2 cellular contexts compared by ENCODE assay signal in the genomic region with DNA sequence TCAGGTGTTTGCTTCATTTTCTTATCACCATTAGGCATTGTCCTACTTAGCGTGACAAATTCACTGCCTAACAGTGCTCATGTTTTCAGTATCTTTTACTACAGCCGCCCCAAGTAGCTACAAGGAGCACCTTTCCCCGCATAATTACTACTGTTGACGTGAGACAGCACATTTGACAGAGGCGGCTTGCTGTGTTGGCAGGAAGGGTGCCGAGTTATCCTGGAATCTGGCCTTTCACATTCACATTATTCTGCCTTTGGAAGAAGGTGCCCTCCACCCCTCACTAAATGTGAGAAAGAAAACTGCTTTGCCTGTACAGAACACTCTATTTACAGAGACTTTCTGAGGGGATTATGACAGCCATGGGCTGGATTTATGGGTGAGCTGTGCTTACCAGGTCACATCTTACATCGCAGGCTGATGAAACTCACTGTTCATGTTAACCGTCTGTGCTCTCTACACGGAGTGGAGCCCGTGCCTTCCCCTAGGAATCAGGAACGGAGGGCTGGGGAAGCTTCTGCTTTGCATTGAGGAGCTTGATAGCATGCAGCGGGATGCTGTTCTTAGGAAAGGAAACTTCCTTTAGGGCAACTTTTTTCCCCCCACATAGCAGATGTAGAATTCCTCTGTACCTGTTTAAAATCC.
TF ChIP-seq lines count a peak whose summit lies in the region.

No MANE protein-coding gene starts in this region.

TF ChIP-seq in H1, 55 proteins besides CTCF, POLR2A, EP300 and RAD21:
- 0 out of 2 replicates have a peak, but pooled peaks have one; percentile 18 for TF ChIP-seq MAFK (IDR thresholded peaks at IDR 0.05; ENCODE audit: low read depth, low read length)
- TF ChIP-seq ASH2L (IDR thresholded peaks at IDR 0.05; ENCODE audit: low read length): peak; percentile 61
- TF ChIP-seq SUZ12 (IDR thresholded peaks at IDR 0.05; ENCODE audit: low read length): no peak
TF ChIP-seq in H1: peak in this region for 2.

TF ChIP-seq in neural cell, 6 proteins besides CTCF, POLR2A, EP300 and RAD21:
- peak; percentile 6 for TF ChIP-seq POLR2AphosphoS5 (IDR thresholded peaks at IDR 0.05)
- TF ChIP-seq, protein P1, sequence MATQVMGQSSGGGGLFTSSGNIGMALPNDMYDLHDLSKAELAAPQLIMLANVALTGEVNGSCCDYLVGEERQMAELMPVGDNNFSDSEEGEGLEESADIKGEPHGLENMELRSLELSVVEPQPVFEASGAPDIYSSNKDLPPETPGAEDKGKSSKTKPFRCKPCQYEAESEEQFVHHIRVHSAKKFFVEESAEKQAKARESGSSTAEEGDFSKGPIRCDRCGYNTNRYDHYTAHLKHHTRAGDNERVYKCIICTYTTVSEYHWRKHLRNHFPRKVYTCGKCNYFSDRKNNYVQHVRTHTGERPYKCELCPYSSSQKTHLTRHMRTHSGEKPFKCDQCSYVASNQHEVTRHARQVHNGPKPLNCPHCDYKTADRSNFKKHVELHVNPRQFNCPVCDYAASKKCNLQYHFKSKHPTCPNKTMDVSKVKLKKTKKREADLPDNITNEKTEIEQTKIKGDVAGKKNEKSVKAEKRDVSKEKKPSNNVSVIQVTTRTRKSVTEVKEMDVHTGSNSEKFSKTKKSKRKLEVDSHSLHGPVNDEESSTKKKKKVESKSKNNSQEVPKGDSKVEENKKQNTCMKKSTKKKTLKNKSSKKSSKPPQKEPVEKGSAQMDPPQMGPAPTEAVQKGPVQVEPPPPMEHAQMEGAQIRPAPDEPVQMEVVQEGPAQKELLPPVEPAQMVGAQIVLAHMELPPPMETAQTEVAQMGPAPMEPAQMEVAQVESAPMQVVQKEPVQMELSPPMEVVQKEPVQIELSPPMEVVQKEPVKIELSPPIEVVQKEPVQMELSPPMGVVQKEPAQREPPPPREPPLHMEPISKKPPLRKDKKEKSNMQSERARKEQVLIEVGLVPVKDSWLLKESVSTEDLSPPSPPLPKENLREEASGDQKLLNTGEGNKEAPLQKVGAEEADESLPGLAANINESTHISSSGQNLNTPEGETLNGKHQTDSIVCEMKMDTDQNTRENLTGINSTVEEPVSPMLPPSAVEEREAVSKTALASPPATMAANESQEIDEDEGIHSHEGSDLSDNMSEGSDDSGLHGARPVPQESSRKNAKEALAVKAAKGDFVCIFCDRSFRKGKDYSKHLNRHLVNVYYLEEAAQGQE (IDR thresholded peaks at IDR 0.05; ENCODE audit: borderline replicate concordance): no peak
